9 cellular contexts compared by ENCODE assay signal in genomic region chr6:139392834-139393233, GRCh38. TPM values are rescaled to one million over a fixed set of nuclear protein-coding genes. Genes with fewer than 3 reads are reported as not detected.
DNase-seq lines count a peak whose midpoint lies in the region; ATAC-seq and TF ChIP-seq lines count a peak whose summit lies in the region.
"Had no signal": no experiment of that assay in that cellular context is flagged by ENCODE, and none has a peak within 500 bp of the region (broad histone marks: within the 10 kb centered on the region; RNA-seq: fewer than 3 reads in every experiment).

No MANE protein-coding gene starts in this region.

- DNase-seq in Kasumi-1 (lab: John Stamatoyannopoulos, UW) (peak; percentile 10 to 21), kidney tubule cell (ENCODE audit: low spot score) (peak; percentile 75), progenitor cell of endocrine pancreas (ENCODE audit: low spot score, unreplicated experiment) (no peak), endothelial cell (ENCODE audit: low spot score) (no peak), Peyer's patch (no peak), RKO (ENCODE audit: low spot score) (no peak)
- DNase-seq: NCI-H69 had no signal

- H3K27me3 Mint-ChIP-seq in progenitor cell of endocrine pancreas (no peaks in the 10 kb centered on the region), endothelial cell (ENCODE audit: unreplicated experiment) (no peaks in the 10 kb centered on the region)

- no peak for TF ChIP-seq POLR2A in Peyer's patch (IDR thresholded peaks at IDR 0.05)

- no peaks in the 10 kb centered on the region for H3K27me3 ChIP-seq in Peyer's patch

- peak; percentile 99 for ATAC-seq in GM18858 (IDR thresholded peaks at IDR 0.05; ENCODE audit: unreplicated experiment)
- peak; percentile 98 for ATAC-seq in HG02588 (IDR thresholded peaks at IDR 0.05; ENCODE audit: unreplicated experiment)

- H3K4me1 Mint-ChIP-seq in progenitor cell of endocrine pancreas (ENCODE audit: low read depth): peaks cover 19% of the 10 kb centered on the region
- H3K4me1 Mint-ChIP-seq in endothelial cell (ENCODE audit: unreplicated experiment): no peaks in the 10 kb centered on the region

- H3K27ac Mint-ChIP-seq in progenitor cell of endocrine pancreas (no peak overlapping the region), endothelial cell (ENCODE audit: unreplicated experiment) (no peak overlapping the region)

- no peaks in the 10 kb centered on the region for H3K36me3 Mint-ChIP-seq in progenitor cell of endocrine pancreas (ENCODE audit: insufficient read depth)
- no peaks in the 10 kb centered on the region for H3K36me3 Mint-ChIP-seq in endothelial cell (ENCODE audit: low read depth, unreplicated experiment)

- no peak for TF ChIP-seq CTCF in progenitor cell of endocrine pancreas (IDR thresholded peaks at IDR 0.05; ENCODE audit: unreplicated experiment)
- TF ChIP-seq CTCF in endothelial cell (IDR thresholded peaks at IDR 0.05; ENCODE audit: unreplicated experiment): no peak
- no peak for TF ChIP-seq CTCF in Peyer's patch (IDR thresholded peaks at IDR 0.05)

- H3K27ac ChIP-seq in Peyer's patch: peak overlapping the region in 1 of 4 donors; percentile 60

- no peaks in the 10 kb centered on the region for H3K36me3 ChIP-seq in Peyer's patch

- H3K9me3 ChIP-seq in Peyer's patch: no peaks in the 10 kb centered on the region

- peaks cover 0 to 3% (median 1%) of the 10 kb centered on the region in 4 donors for H3K4me1 ChIP-seq in Peyer's patch

- H3K4me3 Mint-ChIP-seq in progenitor cell of endocrine pancreas (ENCODE audit: low read depth) (no peak overlapping the region), endothelial cell (ENCODE audit: unreplicated experiment) (no peak overlapping the region)

- H3K4me3 ChIP-seq in Peyer's patch: no peak overlapping the region

- peaks cover 3% of the 10 kb centered on the region for H3K9me3 Mint-ChIP-seq in progenitor cell of endocrine pancreas (ENCODE audit: low read depth)
- H3K9me3 Mint-ChIP-seq in endothelial cell (ENCODE audit: unreplicated experiment): no peaks in the 10 kb centered on the region

RNA-seq across cellular contexts. Expression of gene CITED2, which starts 18.4 kb away (rescaled TPM):
- 42.6 and 47.5 TPM in 2 replicates for total RNA-seq in progenitor cell of endocrine pancreas
- 72.4 TPM for total RNA-seq in endothelial cell (ENCODE audit: unreplicated experiment)
- total RNA-seq in Peyer's patch: 100 to 1,000 TPM in 1 of 4 donors, 10 to 100 TPM in 3; 67.7 to 122 (median 83.1) TPM

Comparison
In these comparisons a context has a peak if more than half of its experiments do, and no peak if none do; other contexts are left out.
1. DNase-seq: peak in Kasumi-1 (2 of 2) and kidney tubule cell (single experiment); none in progenitor cell of endocrine pancreas (single experiment), endothelial cell (single experiment), Peyer's patch (0 of 3) and RKO (single experiment).